12 cellular contexts compared by ENCODE assay signal in genomic region chr13:51959773-51960172, GRCh38. TPM values are rescaled to one million over a fixed set of nuclear protein-coding genes. Genes with fewer than 3 reads are reported as not detected.
A peak's percentile ranks its signal among the peaks of the same experiment; 100 is the strongest.
DNase-seq lines count a peak whose midpoint lies in the region; ATAC-seq and TF ChIP-seq lines count a peak whose summit lies in the region.
"Had no signal": no experiment of that assay in that cellular context is flagged by ENCODE, and none has a peak within 500 bp of the region (broad histone marks: within the 10 kb centered on the region; RNA-seq: fewer than 3 reads in every experiment).

No MANE protein-coding gene starts in this region.

- H2BK20ac ChIP-seq in H9 (ENCODE audit: low read depth, low read length, poor library complexity, severe bottlenecking): no peak overlapping the region

- H4K91ac ChIP-seq in H9 (ENCODE audit: insufficient read length, low read depth, low read length): no peak overlapping the region

- H3K9me3 ChIP-seq in mucosa of rectum (ENCODE audit: control insufficient read depth in 2 of 2, low read length in 2 of 2): no peaks in the 10 kb centered on the region
- H3K9me3 ChIP-seq in mammary epithelial cell (replicated peaks; ENCODE audit: insufficient read depth, low read length): no peaks in the 10 kb centered on the region
- H3K9me3 ChIP-seq in H9 (ENCODE audit: control insufficient read depth, low read depth, low read length): no peaks in the 10 kb centered on the region
- no peaks in the 10 kb centered on the region for H3K9me3 ChIP-seq in PC-9 (ENCODE audit: insufficient read depth, low read depth)

- 0 out of 4 replicates have a peak, but pooled peaks cover 0 to 3% of the 10 kb centered on the region in 2 experiments for H3K4me1 Mint-ChIP-seq in H9

- no peak overlapping the region for H2AFZ ChIP-seq in mammary epithelial cell (ENCODE audit: low read depth, low read length)
- no peak overlapping the region for H2AFZ ChIP-seq in H9 (ENCODE audit: low read length)
- H2AFZ ChIP-seq in PC-9: no peak overlapping the region

- no peak overlapping the region for H2AK5ac ChIP-seq in H9 (ENCODE audit: insufficient read length, low read length)

- no peaks in the 10 kb centered on the region for H3K23me2 ChIP-seq in H9 (ENCODE audit: insufficient read length, low read depth, low read length, poor library complexity, severe bottlenecking)

- H3K79me2 ChIP-seq in mammary epithelial cell (ENCODE audit: insufficient read depth, low read length) (no peaks in the 10 kb centered on the region), H9 (ENCODE audit: insufficient read depth, low read length) (no peaks in the 10 kb centered on the region), PC-9 (ENCODE audit: low read depth) (no peaks in the 10 kb centered on the region)

- H4K20me1 ChIP-seq in mammary epithelial cell (ENCODE audit: insufficient read depth, low read length): no peaks in the 10 kb centered on the region
- H4K20me1 ChIP-seq in H9 (ENCODE audit: control insufficient read depth, insufficient read depth, insufficient read length): no peaks in the 10 kb centered on the region
- no peaks in the 10 kb centered on the region for H4K20me1 ChIP-seq in PC-9 (ENCODE audit: insufficient read depth)

- no peaks in the 10 kb centered on the region for H3K9me2 ChIP-seq in PC-9 (ENCODE audit: insufficient read depth)

- H4K8ac ChIP-seq in H9 (replicated peaks; ENCODE audit: insufficient read length, low read depth, low read length): no peak overlapping the region

- H4K5ac ChIP-seq in H9 (ENCODE audit: insufficient read length, low read depth, low read length): no peak overlapping the region

- no peaks in the 10 kb centered on the region for H3K9me3 Mint-ChIP-seq in H9

- no peaks in the 10 kb centered on the region for H3K36me3 Mint-ChIP-seq in H9 (ENCODE audit: insufficient read depth in 1 of 3, low read depth in 3 of 3)

- no peak overlapping the region for H3T11ph ChIP-seq in H9 (ENCODE audit: low read length)

- TF ChIP-seq CTCF in mammary epithelial cell (conservative IDR thresholded peaks at IDR 0.05 in 1 of 2, IDR thresholded peaks at IDR 0.05 in 1 of 2; ENCODE audit: extremely low read depth in 1 of 2, insufficient read depth in 1 of 2, low read depth in 1 of 2, low read length in 2 of 2): no peak
- no peak for TF ChIP-seq CTCF in H9 (conservative IDR thresholded peaks at IDR 0.05)
- TF ChIP-seq CTCF in PC-9 (conservative IDR thresholded peaks at IDR 0.05): no peak

- peak overlapping the region; percentile 44 to 68 for H3K9ac ChIP-seq in mucosa of rectum (ENCODE audit: low read depth in 1 of 2, low read length in 2 of 2)
- H3K9ac ChIP-seq in mammary epithelial cell (ENCODE audit: insufficient read depth, low read length): no peak overlapping the region
- H3K9ac ChIP-seq in H9 (ENCODE audit: extremely low read depth, insufficient read length, low read length): no peak overlapping the region

- no peak overlapping the region for H3K18ac ChIP-seq in H9 (ENCODE audit: insufficient read length, low read depth, low read length)

- no peak overlapping the region for H3K4me3 Mint-ChIP-seq in H9

- DNase-seq in mammary epithelial cell: no peak
- DNase-seq in H9: no peak
- no peak for DNase-seq in PC-9
- no peak for DNase-seq in head of caudate nucleus
- DNase-seq: aorta; foreskin melanocyte; NCI-H1048; stimulated activated CD8-positive, alpha-beta memory T cell treated with anti-CD3 and anti-CD28 coated beads, Interleukin-4, amount 100 ng/mL, for 48 hours had no signal

- H3K27ac Mint-ChIP-seq in H9: no peak overlapping the region

- H3K4me2 ChIP-seq in mammary epithelial cell (ENCODE audit: insufficient read depth, low read depth, low read length) (no peak overlapping the region), H9 (ENCODE audit: insufficient read depth, insufficient read length, low read length) (no peak overlapping the region), PC-9 (no peak overlapping the region)

- H3K27me3 ChIP-seq in mucosa of rectum (ENCODE audit: control insufficient read depth in 2 of 2, insufficient read depth in 2 of 2, low read length in 2 of 2) (no peaks in the 10 kb centered on the region), mammary epithelial cell (ENCODE audit: insufficient read depth, low read length) (no peaks in the 10 kb centered on the region), H9 (ENCODE audit: insufficient read depth, low read length) (no peaks in the 10 kb centered on the region), PC-9 (ENCODE audit: insufficient read depth, low read depth) (no peaks in the 10 kb centered on the region)

- intact Hi-C loops in mammary epithelial cell (cut with micrococcal nuclease) (no loop called here), PC-9 (cut with micrococcal nuclease; ENCODE audit: unreplicated experiment) (no loop called here), head of caudate nucleus (cut with DNase I) (no loop called here)

- H3K56ac ChIP-seq in H9 (ENCODE audit: insufficient read length, low read depth, low read length): no peak overlapping the region

- H3K4me1 ChIP-seq in mucosa of rectum (ENCODE audit: control insufficient read depth in 2 of 2, insufficient read depth in 2 of 2, low read length in 2 of 2) (peaks cover 56 to 73% of the 10 kb centered on the region in 2 donors), mammary epithelial cell (ENCODE audit: insufficient read depth, low read length) (no peaks in the 10 kb centered on the region), H9 (ENCODE audit: insufficient read depth, low read length) (no peaks in the 10 kb centered on the region), PC-9 (replicated peaks; ENCODE audit: insufficient read depth) (peaks cover 10% of the 10 kb centered on the region; the same call in 1 of the 2 replicates)

- H3K4ac ChIP-seq in H9 (ENCODE audit: low read depth, low read length): no peak overlapping the region

- POLR2A ChIA-PET in PC-9 (lab: Charles Lee; ENCODE audit: unreplicated experiment): no interaction called here

- no peak overlapping the region for H2BK12ac ChIP-seq in H9 (ENCODE audit: insufficient read length, low read depth, low read length)

- H3K27me3 Mint-ChIP-seq in H9 (ENCODE audit: low read depth): no peaks in the 10 kb centered on the region

- dilution Hi-C loops in mammary epithelial cell (cut with HindIII; ENCODE audit: low sequenced_read_pairs): no loop called here

- H3K27ac ChIP-seq in mucosa of rectum (ENCODE audit: low read depth in 2 of 2, low read length in 2 of 2) (peak overlapping the region; percentile 92 to 94), mammary epithelial cell (ENCODE audit: insufficient read depth, low read depth, low read length) (no peak overlapping the region), H9 (ENCODE audit: insufficient read length, low read depth, low read length) (no peak overlapping the region), PC-9 (no peak overlapping the region)

- in situ Hi-C loops in mammary epithelial cell (cut with MboI; ENCODE audit: low sequenced_read_pairs in 2 of 2): no loop called here

- H3K23ac ChIP-seq in H9 (ENCODE audit: insufficient read length, low read depth, low read length): no peak overlapping the region

- no peak overlapping the region for H2BK15ac ChIP-seq in H9 (ENCODE audit: low read depth, low read length)

- H2BK120ac ChIP-seq in H9 (ENCODE audit: low read depth, low read length, poor library complexity, severe bottlenecking): no peak overlapping the region

- 97% methylated on average over 3 of the region's 3 CpGs for WGBS in mammary epithelial cell (ENCODE audit: low coverage, missing lambda C conversion rate)
- no CpG with 5 or more reads among the region's 3 CpGs for WGBS in H9 (ENCODE audit: extremely low coverage, insufficient read length, low lambda C conversion rate)

- CTCF ChIA-PET in mammary epithelial cell (lab: Charles Lee; ENCODE audit: low non-redundant PET) (no interaction called here), PC-9 (lab: Charles Lee) (no interaction called here)

- no peaks in the 10 kb centered on the region for H3F3A ChIP-seq in PC-9 (ENCODE audit: insufficient read depth, low read depth)

- H2BK5ac ChIP-seq in H9 (ENCODE audit: insufficient read length, low read length): no peak overlapping the region

- no peaks in the 10 kb centered on the region for H3K79me1 ChIP-seq in H9 (ENCODE audit: insufficient read depth, low read depth, low read length, poor library complexity, severe bottlenecking)

- BruUV-seq in mammary epithelial cell (replicated peaks; lab: Mats Ljungman, UMichigan): no TSS peak
- no TSS peak for BruUV-seq in PC-9 (replicated peaks; lab: Mats Ljungman, UMichigan)

- H3K14ac ChIP-seq in H9 (ENCODE audit: insufficient read depth, low read length): no peak overlapping the region

- ATAC-seq in GM19023 (IDR thresholded peaks at IDR 0.05; ENCODE audit: unreplicated experiment) (peak; percentile 76), GM21825 (IDR thresholded peaks at IDR 0.05; ENCODE audit: unreplicated experiment) (peak; percentile 67), HG03521 (IDR thresholded peaks at IDR 0.05; ENCODE audit: unreplicated experiment) (peak; percentile 85)

- H3K36me3 ChIP-seq in mucosa of rectum (ENCODE audit: control insufficient read depth in 2 of 2, insufficient read depth in 2 of 2, low read length in 2 of 2): no peaks in the 10 kb centered on the region
- no peaks in the 10 kb centered on the region for H3K36me3 ChIP-seq in mammary epithelial cell (ENCODE audit: insufficient read depth, low read length)
- H3K36me3 ChIP-seq in PC-9 (ENCODE audit: low read depth): no peaks in the 10 kb centered on the region

- H3K4me3 ChIP-seq in mucosa of rectum (ENCODE audit: low read length in 2 of 2) (peak overlapping the region in 1 of 2 donors; percentile 48), mammary epithelial cell (replicated peaks in 1 of 3; ENCODE audit: insufficient read depth in 1 of 3, low read depth in 2 of 3, low read length in 3 of 3) (no peak overlapping the region), PC-9 (no peak overlapping the region)

RNA-seq across cellular contexts. Expression of gene ATP7B, which starts 51.5 kb away (rescaled TPM):
- total RNA-seq in mammary epithelial cell: 10 to 100 TPM; 11.5 to 12.5 TPM
- polyA plus RNA-seq in mammary epithelial cell: 5.8 TPM
- polyA minus RNA-seq in mammary epithelial cell: 16.6 TPM
- total RNA-seq in H9 (2021): 5.0 and 5.8 TPM in 2 replicates
- total RNA-seq in PC-9 (2021): 0.43 and 1.2 TPM in 2 replicates

RNA-seq across cellular contexts. Expression of gene ALG11, which starts 52.4 kb away (rescaled TPM):
- total RNA-seq in mammary epithelial cell (10 to 100 TPM; 19.5 to 29.4 TPM), H9 (2021) (35.5 and 46.6 TPM in 2 replicates), PC-9 (2021) (15.0 and 15.7 TPM in 2 replicates)
- polyA plus RNA-seq in mammary epithelial cell: 6.1 TPM
- polyA minus RNA-seq in mammary epithelial cell: 23.9 TPM

Comparison
In these comparisons a context has a peak if more than half of its experiments do, and no peak if none do; other contexts are left out.
1. H3K27ac ChIP-seq: peak in mucosa of rectum (2 of 2); none in mammary epithelial cell (single experiment), H9 (single experiment) and PC-9 (single experiment).
2. H3K9ac ChIP-seq: peak in mucosa of rectum (2 of 2); none in mammary epithelial cell (single experiment) and H9 (single experiment).
3. Peak in every context shown above with its lines, with median percentiles within 50 percentile points of each other: ATAC-seq.